In genomic region chr2:113840463-113840975, GRCh38 we compare ENCODE assay signal across 27 cellular contexts.
"Had no signal": no experiment of that assay in that cellular context is flagged by ENCODE, and none has a peak within 500 bp of the region (broad histone marks: within the 10 kb centered on the region; RNA-seq: fewer than 3 reads in every experiment).

No MANE protein-coding gene starts in this region.

- H3K27me3 Mint-ChIP-seq: activated naive CD8-positive, alpha-beta T cell treated with anti-CD3 and anti-CD28 coated beads, Interleukin-2, amount 50 U/mL, for 24 hours; memory B cell; naive B cell; stimulated activated naive CD8-positive, alpha-beta T cell treated with anti-CD3 and anti-CD28 coated beads, Interleukin-15, Interleukin-2, amounts not matched to agents 100 ng/mL and 50 ng/mL, for 24 hours; T-cell had no signal

- H3K4me3 Mint-ChIP-seq: activated CD8-positive, alpha-beta T cell treated with anti-CD3 and anti-CD28 coated beads, Interleukin-2, amount 10 ng/mL, durations not matched to agents 7 days and 5 days; activated naive CD8-positive, alpha-beta T cell treated with anti-CD3 and anti-CD28 coated beads, Interleukin-2, amount 50 U/mL, for 24 hours; activated T-helper 1 cell treated with anti-CD3 and anti-CD28 coated beads, Interleukin-12 subunit alpha, Interleukin-12 subunit beta, Interleukin-2, Interleukin-4 antibody, amounts not matched to agents 30 ng/mL and 10 ng/mL and 1 ng/mL, durations not matched to agents 14 hours and 24 hours and 36 hours; memory B cell; stimulated activated naive CD8-positive, alpha-beta T cell treated with anti-CD3 and anti-CD28 coated beads, Interleukin-15, Interleukin-2, amounts not matched to agents 100 ng/mL and 50 ng/mL, for 24 hours; T-cell had no signal

- H3K4me1 ChIP-seq: prostate gland, right atrium auricular region, tibial nerve, uterus had no signal

- H3K36me3 ChIP-seq: brain microvascular endothelial cell, ovary, prostate gland, right atrium auricular region, tibial nerve, uterus, WERI-Rb-1 had no signal

- H3K4me1 Mint-ChIP-seq: memory B cell, T-cell had no signal

- DNase-seq: activated CD4-positive, alpha-beta T cell treated with anti-CD3 and anti-CD28 coated beads, Interleukin-2, amount 50 U/mL, for 1 hour; activated CD4-positive, CD25-positive, alpha-beta regulatory T cell treated with anti-CD3 and anti-CD28 coated beads, Interleukin-2, amount 50 U/mL, for 72 hours; activated CD8-positive, alpha-beta T cell treated with anti-CD3 and anti-CD28 coated beads, Interleukin-2, amount 10 ng/mL, durations not matched to agents 7 days and 5 days; activated gamma-delta T cell; activated naive CD4-positive, alpha-beta T cell treated with anti-CD3 and anti-CD28 coated beads, Interleukin-2, amount 50 U/mL, for 16 hours; activated naive CD8-positive, alpha-beta T cell treated with anti-CD3 and anti-CD28 coated beads, Interleukin-2, amount 50 U/mL, for 24 hours; brain microvascular endothelial cell; caudate nucleus; dermis blood vessel endothelial cell; effector CD8-positive, alpha-beta T cell; foreskin melanocyte; glutamatergic neuron; hippocampal formation; left colon; naive B cell; ovary; stimulated activated CD4-positive, alpha-beta T cell treated with anti-CD3 and anti-CD28 coated beads, Interleukin-1b, Interleukin-23, amount 100 ng/mL, for 48 hours; substantia nigra; T-cell; uterus; WERI-Rb-1 had no signal

- H3K27me3 ChIP-seq: brain microvascular endothelial cell, ovary, right atrium auricular region, tibial nerve, uterus had no signal

- ATAC-seq: activated CD8-positive, alpha-beta T cell treated with anti-CD3 and anti-CD28 coated beads, Interleukin-2, amount 10 ng/mL, durations not matched to agents 7 days and 5 days; activated naive CD8-positive, alpha-beta T cell treated with anti-CD3 and anti-CD28 coated beads, Interleukin-2, amount 50 U/mL, for 24 hours; left colon; T-cell had no signal

- H3K27ac Mint-ChIP-seq: activated CD8-positive, alpha-beta T cell treated with anti-CD3 and anti-CD28 coated beads, Interleukin-2, amount 10 ng/mL, durations not matched to agents 7 days and 5 days; activated naive CD8-positive, alpha-beta T cell treated with anti-CD3 and anti-CD28 coated beads, Interleukin-2, amount 50 U/mL, for 24 hours; activated T-helper 1 cell treated with anti-CD3 and anti-CD28 coated beads, Interleukin-12 subunit alpha, Interleukin-12 subunit beta, Interleukin-2, Interleukin-4 antibody, amounts not matched to agents 30 ng/mL and 10 ng/mL and 1 ng/mL, durations not matched to agents 14 hours and 24 hours and 36 hours; memory B cell; stimulated activated naive CD8-positive, alpha-beta T cell treated with anti-CD3 and anti-CD28 coated beads, Interleukin-15, Interleukin-2, amounts not matched to agents 100 ng/mL and 50 ng/mL, for 24 hours; T-cell had no signal

- H3K4me3 ChIP-seq: ovary, prostate gland, right atrium auricular region, tibial nerve, uterus had no signal

- H3K27ac ChIP-seq: brain microvascular endothelial cell, ovary, prostate gland, right atrium auricular region, tibial nerve, uterus, WERI-Rb-1 had no signal

- H3K9me3 ChIP-seq: ovary, prostate gland, right atrium auricular region, tibial nerve, uterus had no signal

- H3K9me3 Mint-ChIP-seq: activated naive CD8-positive, alpha-beta T cell treated with anti-CD3 and anti-CD28 coated beads, Interleukin-2, amount 50 U/mL, for 24 hours; memory B cell; stimulated activated naive CD8-positive, alpha-beta T cell treated with anti-CD3 and anti-CD28 coated beads, Interleukin-15, Interleukin-2, amounts not matched to agents 100 ng/mL and 50 ng/mL, for 24 hours had no signal
